In the genomic region with DNA sequence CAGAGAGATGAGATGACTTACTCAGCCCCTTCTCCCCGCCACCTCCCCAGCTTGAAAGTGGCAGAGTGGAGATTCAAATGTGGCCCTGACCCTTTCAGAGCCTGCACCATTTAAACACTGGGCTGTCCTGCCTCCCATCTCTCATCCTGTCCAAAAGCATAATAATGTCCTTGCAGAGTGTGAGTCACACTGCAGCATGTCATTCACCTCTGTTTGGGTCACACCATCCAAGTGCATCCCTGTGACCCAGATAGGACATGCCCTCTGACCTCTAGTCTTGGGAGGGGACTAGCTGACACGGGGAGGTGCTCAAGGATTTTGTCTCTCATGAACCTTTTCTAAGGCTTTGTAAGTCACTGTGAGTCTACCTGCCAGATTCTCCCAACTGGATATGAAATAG, we compare ENCODE assay signal across 15 cellular contexts.
"Had no signal": no experiment of that assay in that cellular context is flagged by ENCODE, and none has a peak within 500 bp of the region (broad histone marks: within the 10 kb centered on the region; RNA-seq: fewer than 3 reads in every experiment).

No MANE protein-coding gene starts in this region.

- H3K36me3 ChIP-seq: prostate gland, sigmoid colon, thyroid gland had no signal

- H3K27me3 ChIP-seq: sigmoid colon, thyroid gland had no signal

- H3K4me3 Mint-ChIP-seq: activated naive CD4-positive, alpha-beta T cell treated with anti-CD3 and anti-CD28 coated beads, Interleukin-2, amount 10 ng/mL, durations not matched to agents 7 days and 5 days; nephron progenitor cell had no signal

- ATAC-seq: SK-N-SH treated with all-trans-retinoic acid at 6 μM for 48 hours had no signal

- H3K9me3 Mint-ChIP-seq: nephron progenitor cell had no signal

- H3K4me1 ChIP-seq: prostate gland had no signal

- DNase-seq: activated CD4-positive, alpha-beta T cell treated with anti-CD3 and anti-CD28 coated beads for 1 hour; activated naive CD4-positive, alpha-beta T cell treated with anti-CD3 and anti-CD28 coated beads, Interleukin-2, amount 10 ng/mL, durations not matched to agents 7 days and 5 days; anterior cingulate cortex; dermis blood vessel endothelial cell; hippocampal formation; nephron progenitor cell; SHP77; sigmoid colon; stimulated activated CD4-positive, alpha-beta T cell treated with anti-CD3 and anti-CD28 coated beads, Interleukin-12 subunit alpha, Interleukin-12 subunit beta, amount 100 ng/mL, for 4 hours; stimulated activated CD4-positive, alpha-beta T cell treated with anti-CD3 and anti-CD28 coated beads, Interleukin-2, amount 100 ng/mL, for 48 hours; stimulated activated CD8-positive, alpha-beta memory T cell treated with anti-CD3 and anti-CD28 coated beads, Interleukin-4, amount 100 ng/mL, for 48 hours; T-helper 9 cell; thyroid gland had no signal

- H3K27ac Mint-ChIP-seq: nephron progenitor cell had no signal

- H3K4me3 ChIP-seq: prostate gland, sigmoid colon, thyroid gland had no signal

- H3K9me3 ChIP-seq: prostate gland, sigmoid colon, thyroid gland had no signal
